3 cellular contexts compared by ENCODE assay signal in the genomic region with DNA sequence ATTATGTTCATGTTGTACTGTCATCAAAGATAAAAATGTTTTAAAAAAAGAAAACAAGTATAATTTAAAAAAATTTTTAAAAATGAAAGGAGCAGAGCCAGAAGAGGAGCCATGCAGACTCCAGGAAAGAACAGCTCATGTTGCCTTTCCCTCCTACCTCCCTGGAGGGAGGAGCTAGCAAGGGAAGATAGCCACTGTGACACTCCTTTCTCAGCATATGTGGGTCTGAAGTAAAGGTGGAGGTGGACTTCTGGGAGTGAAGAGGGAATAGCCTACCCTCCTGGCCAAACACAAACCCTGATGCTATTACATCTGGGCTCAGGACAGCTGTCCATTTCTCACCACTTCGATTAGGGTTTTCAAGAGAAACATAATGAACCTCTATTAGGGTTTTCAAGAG.
TF ChIP-seq lines count a peak whose summit lies in the region.

No MANE protein-coding gene starts in this region.

TF ChIP-seq in GM23338, 12 proteins besides CTCF, POLR2A, EP300 and RAD21:
- TF ChIP-seq, protein P1, sequence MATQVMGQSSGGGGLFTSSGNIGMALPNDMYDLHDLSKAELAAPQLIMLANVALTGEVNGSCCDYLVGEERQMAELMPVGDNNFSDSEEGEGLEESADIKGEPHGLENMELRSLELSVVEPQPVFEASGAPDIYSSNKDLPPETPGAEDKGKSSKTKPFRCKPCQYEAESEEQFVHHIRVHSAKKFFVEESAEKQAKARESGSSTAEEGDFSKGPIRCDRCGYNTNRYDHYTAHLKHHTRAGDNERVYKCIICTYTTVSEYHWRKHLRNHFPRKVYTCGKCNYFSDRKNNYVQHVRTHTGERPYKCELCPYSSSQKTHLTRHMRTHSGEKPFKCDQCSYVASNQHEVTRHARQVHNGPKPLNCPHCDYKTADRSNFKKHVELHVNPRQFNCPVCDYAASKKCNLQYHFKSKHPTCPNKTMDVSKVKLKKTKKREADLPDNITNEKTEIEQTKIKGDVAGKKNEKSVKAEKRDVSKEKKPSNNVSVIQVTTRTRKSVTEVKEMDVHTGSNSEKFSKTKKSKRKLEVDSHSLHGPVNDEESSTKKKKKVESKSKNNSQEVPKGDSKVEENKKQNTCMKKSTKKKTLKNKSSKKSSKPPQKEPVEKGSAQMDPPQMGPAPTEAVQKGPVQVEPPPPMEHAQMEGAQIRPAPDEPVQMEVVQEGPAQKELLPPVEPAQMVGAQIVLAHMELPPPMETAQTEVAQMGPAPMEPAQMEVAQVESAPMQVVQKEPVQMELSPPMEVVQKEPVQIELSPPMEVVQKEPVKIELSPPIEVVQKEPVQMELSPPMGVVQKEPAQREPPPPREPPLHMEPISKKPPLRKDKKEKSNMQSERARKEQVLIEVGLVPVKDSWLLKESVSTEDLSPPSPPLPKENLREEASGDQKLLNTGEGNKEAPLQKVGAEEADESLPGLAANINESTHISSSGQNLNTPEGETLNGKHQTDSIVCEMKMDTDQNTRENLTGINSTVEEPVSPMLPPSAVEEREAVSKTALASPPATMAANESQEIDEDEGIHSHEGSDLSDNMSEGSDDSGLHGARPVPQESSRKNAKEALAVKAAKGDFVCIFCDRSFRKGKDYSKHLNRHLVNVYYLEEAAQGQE (IDR thresholded peaks at IDR 0.05; ENCODE audit: unreplicated experiment) = no peak

TF ChIP-seq in HCT116, 20 proteins besides CTCF, POLR2A, EP300 and RAD21:
- TF ChIP-seq POLR2AphosphoS5 (IDR thresholded peaks at IDR 0.05; ENCODE audit: low read depth, low read length) (no peak), ELF1 (IDR thresholded peaks at IDR 0.05; ENCODE audit: borderline replicate concordance, low read depth) (no peak), CEBPB (IDR thresholded peaks at IDR 0.05; ENCODE audit: low read depth) (no peak), EGR1 (IDR thresholded peaks at IDR 0.05; ENCODE audit: low read depth) (no peak), ZNF274 (IDR thresholded peaks at IDR 0.05; ENCODE audit: low read depth, low read length) (no peak)
- TF ChIP-seq, protein P2, sequence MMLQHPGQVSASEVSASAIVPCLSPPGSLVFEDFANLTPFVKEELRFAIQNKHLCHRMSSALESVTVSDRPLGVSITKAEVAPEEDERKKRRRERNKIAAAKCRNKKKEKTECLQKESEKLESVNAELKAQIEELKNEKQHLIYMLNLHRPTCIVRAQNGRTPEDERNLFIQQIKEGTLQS (IDR thresholded peaks at IDR 0.05) = no peak
- TF ChIP-seq, protein P3, sequence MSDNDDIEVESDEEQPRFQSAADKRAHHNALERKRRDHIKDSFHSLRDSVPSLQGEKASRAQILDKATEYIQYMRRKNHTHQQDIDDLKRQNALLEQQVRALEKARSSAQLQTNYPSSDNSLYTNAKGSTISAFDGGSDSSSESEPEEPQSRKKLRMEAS (IDR thresholded peaks at IDR 0.05) = no peak

TF ChIP-seq in H1, 55 proteins besides CTCF, POLR2A, EP300 and RAD21:
- TF ChIP-seq CTBP2 (IDR thresholded peaks at IDR 0.05; ENCODE audit: borderline replicate concordance, insufficient read depth, insufficient read length, low read length) (no peak), SAP30 (IDR thresholded peaks at IDR 0.05; ENCODE audit: insufficient read depth, insufficient replicate concordance, low read length) (no peak), BACH1 (IDR thresholded peaks at IDR 0.05; ENCODE audit: low read length) (no peak), RBBP5 (IDR thresholded peaks at IDR 0.05; ENCODE audit: borderline replicate concordance, low read depth, low read length) (no peak), POU5F1 (IDR thresholded peaks at IDR 0.05; ENCODE audit: low read depth, low read length) (no peak)
- TF ChIP-seq, protein P4, sequence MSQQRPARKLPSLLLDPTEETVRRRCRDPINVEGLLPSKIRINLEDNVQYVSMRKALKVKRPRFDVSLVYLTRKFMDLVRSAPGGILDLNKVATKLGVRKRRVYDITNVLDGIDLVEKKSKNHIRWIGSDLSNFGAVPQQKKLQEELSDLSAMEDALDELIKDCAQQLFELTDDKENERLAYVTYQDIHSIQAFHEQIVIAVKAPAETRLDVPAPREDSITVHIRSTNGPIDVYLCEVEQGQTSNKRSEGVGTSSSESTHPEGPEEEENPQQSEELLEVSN (IDR thresholded peaks at IDR 0.05) = no peak
